8 cellular contexts compared by ENCODE assay signal in genomic region chr7:130441408-130441854, GRCh38. TPM values are rescaled to one million over a fixed set of nuclear protein-coding genes. Genes with fewer than 3 reads are reported as not detected.
DNase-seq lines count a peak whose midpoint lies in the region; ATAC-seq and TF ChIP-seq lines count a peak whose summit lies in the region.

No MANE protein-coding gene starts in this region.

- ATAC-seq in activated T-cell treated with anti-CD3 and anti-CD28 coated beads, Interleukin-2, amount 50 U/mL, for 72 hours (replicated peaks in 1 of 2), result no peak
- ATAC-seq in body of pancreas, result peak; percentile 37
- no peak for ATAC-seq in left lung
- no peak for ATAC-seq in GM18867 (IDR thresholded peaks at IDR 0.05; ENCODE audit: unreplicated experiment)
- ATAC-seq in HG03108 (IDR thresholded peaks at IDR 0.05; ENCODE audit: unreplicated experiment), result no peak

- TF ChIP-seq CTCF in body of pancreas (IDR thresholded peaks at IDR 0.05) (no peak), left lung (IDR thresholded peaks at IDR 0.05) (no peak), testis (IDR thresholded peaks at IDR 0.05) (no peak)

- H3K36me3 ChIP-seq in body of pancreas (replicated peaks in 1 of 2; ENCODE audit: insufficient read depth in 1 of 2, low read depth in 2 of 2) (no peaks in the 10 kb centered on the region), left lung (no peaks in the 10 kb centered on the region), testis (ENCODE audit: low read depth, missing control alignments) (no peaks in the 10 kb centered on the region)

- TF ChIP-seq POLR2A in body of pancreas (IDR thresholded peaks at IDR 0.05), result no peak
- TF ChIP-seq POLR2A in testis (IDR thresholded peaks at IDR 0.05), result no peak

- WGBS in body of pancreas, 2 donors, result 6 to 10% methylated on average over 9 of the region's 9 CpGs
- 13 to 14% methylated on average over 9 of the region's 9 CpGs for WGBS in testis, 2 donors

- DNase-seq in activated T-cell treated with anti-CD3 and anti-CD28 coated beads, Interleukin-2, amount 50 U/mL, for 72 hours, result no peak
- no peak for DNase-seq in activated T-cell treated with anti-CD3 and anti-CD28 coated beads, Interleukin-2, amount 50 U/mL, for 48 hours
- DNase-seq in NCI-H2227 treated with DMSO at 0.1 percent for 48 hours (lab: John Stamatoyannopoulos, UW), result peak; percentile 98
- peak; percentile 50 to 80 (median 64) for DNase-seq in body of pancreas
- DNase-seq in left lung, result no peak
- DNase-seq in testis, result peak; percentile 38

- intact Hi-C loops in body of pancreas (cut with DNase I) (no loop called here), left lung (cut with DNase I) (no loop called here), testis (cut with DNase I; ENCODE audit: low total_unique reads) (no loop called here)

- peaks cover 3 to 5% of the 10 kb centered on the region in 2 donors for H3K36me3 Mint-ChIP-seq in activated T-cell treated with anti-CD3 and anti-CD28 coated beads, Interleukin-2, amount 50 U/mL, for 72 hours (ENCODE audit: insufficient read depth in 2 of 2)

- H3K9me3 ChIP-seq in body of pancreas, result no peaks in the 10 kb centered on the region
- no peaks in the 10 kb centered on the region for H3K9me3 ChIP-seq in left lung
- no peaks in the 10 kb centered on the region for H3K9me3 ChIP-seq in testis

- peak overlapping the region in 1 of 2 donors; percentile 58 for H3K4me3 ChIP-seq in body of pancreas
- peak overlapping the region; percentile 49 to 69 for H3K4me3 ChIP-seq in left lung
- H3K4me3 ChIP-seq in testis, result peak overlapping the region; percentile 68 to 91

- peak overlapping the region; percentile 33 to 90 (median 86) for H3K27ac ChIP-seq in body of pancreas
- H3K27ac ChIP-seq in left lung, result peak overlapping the region; percentile 83 to 86
- H3K27ac ChIP-seq in testis, result peak overlapping the region; percentile 89 to 96

- peak overlapping the region; percentile 55 for H3K27ac Mint-ChIP-seq in activated T-cell treated with anti-CD3 and anti-CD28 coated beads, Interleukin-2, amount 50 U/mL, for 72 hours

- H3K27me3 Mint-ChIP-seq in activated T-cell treated with anti-CD3 and anti-CD28 coated beads, Interleukin-2, amount 50 U/mL, for 72 hours (ENCODE audit: low read depth), result no peaks in the 10 kb centered on the region

- H3K9me3 Mint-ChIP-seq in activated T-cell treated with anti-CD3 and anti-CD28 coated beads, Interleukin-2, amount 50 U/mL, for 72 hours, result no peaks in the 10 kb centered on the region

- peaks cover 90% of the 10 kb centered on the region for H3K4me1 Mint-ChIP-seq in activated T-cell treated with anti-CD3 and anti-CD28 coated beads, Interleukin-2, amount 50 U/mL, for 72 hours (ENCODE audit: low read depth)

- H3K4me3 Mint-ChIP-seq in activated T-cell treated with anti-CD3 and anti-CD28 coated beads, Interleukin-2, amount 50 U/mL, for 72 hours, result peak overlapping the region; percentile 98 to 100

- H3K4me1 ChIP-seq in body of pancreas, result peaks cover 15% of the 10 kb centered on the region
- peaks cover 7 to 20% of the 10 kb centered on the region in 2 donors for H3K4me1 ChIP-seq in left lung
- peaks cover 17% of the 10 kb centered on the region for H3K4me1 ChIP-seq in testis

- no peaks in the 10 kb centered on the region for H3K27me3 ChIP-seq in body of pancreas
- no peaks in the 10 kb centered on the region for H3K27me3 ChIP-seq in left lung
- H3K27me3 ChIP-seq in testis, result no peaks in the 10 kb centered on the region

RNA-seq across cellular contexts. Expression of gene CEP41, which starts 0.6 kb away (rescaled TPM):
- total RNA-seq in activated T-cell treated with anti-CD3 and anti-CD28 coated beads, Interleukin-2, amount 50 U/mL, for 72 hours, result 10 to 100 TPM; 19.1 to 33.3 TPM
- total RNA-seq in body of pancreas, result 1 to 10 TPM; 6.9 to 8.3 TPM
- 10 to 100 TPM; 12.4 to 16.0 TPM for total RNA-seq in left lung
- 10 to 100 TPM; 59.0 to 91.6 TPM for total RNA-seq in testis
- polyA plus RNA-seq in testis (ENCODE audit: insufficient read depth, low read depth, low replicate concordance), result 209 TPM

RNA-seq across cellular contexts. Expression of gene MEST, which starts 50.5 kb away (rescaled TPM):
- 1 to 10 TPM; 3.5 to 4.8 TPM for total RNA-seq in activated T-cell treated with anti-CD3 and anti-CD28 coated beads, Interleukin-2, amount 50 U/mL, for 72 hours
- total RNA-seq in body of pancreas (10 to 100 TPM; 24.1 to 68.9 TPM), left lung (100 to 1,000 TPM; 101 to 104 TPM), testis (10 to 100 TPM; 32.5 to 36.5 TPM)
- polyA plus RNA-seq in testis (ENCODE audit: insufficient read depth, low read depth, low replicate concordance), result 65.2 TPM

Comparison
In these comparisons a context has a peak if more than half of its experiments do, and no peak if none do; other contexts are left out.
1. DNase-seq: peak in NCI-H2227 treated with DMSO at 0.1 percent for 48 hours (single experiment), body of pancreas (4 of 4) and testis (single experiment); none in activated T-cell treated with anti-CD3 and anti-CD28 coated beads, Interleukin-2, amount 50 U/mL, for 72 hours (0 of 2), activated T-cell treated with anti-CD3 and anti-CD28 coated beads, Interleukin-2, amount 50 U/mL, for 48 hours (0 of 2) and left lung (0 of 2).
2. RNA of gene MEST, which starts 50.5 kb away (total RNA-seq): 101 to 104 TPM in left lung, 24.1 to 68.9 TPM in body of pancreas and 32.5 to 36.5 TPM in testis; 3.5 to 4.8 TPM in activated T-cell treated with anti-CD3 and anti-CD28 coated beads, Interleukin-2, amount 50 U/mL, for 72 hours; every median in the first group is over 4 times any median in the second.
3. Peak in every context shown above with its lines, with median percentiles within 50 percentile points of each other: H3K27ac ChIP-seq.